In genomic region chr14:81236138-81236537, GRCh38 we compare ENCODE assay signal across 17 cellular contexts. TPM values are rescaled to one million over a fixed set of nuclear protein-coding genes. Genes with fewer than 3 reads are reported as not detected.
DNase-seq lines count a peak whose midpoint lies in the region; ATAC-seq lines count a peak whose summit lies in the region.
"Had no signal": no experiment of that assay in that cellular context is flagged by ENCODE, and none has a peak within 500 bp of the region (broad histone marks: within the 10 kb centered on the region; RNA-seq: fewer than 3 reads in every experiment).

No MANE protein-coding gene starts in this region.

- H3K9me3 Mint-ChIP-seq in stimulated activated naive CD8-positive, alpha-beta T cell treated with anti-CD3 and anti-CD28 coated beads, Interleukin-15, amount 100 ng/mL, for 72 hours: no peaks in the 10 kb centered on the region
- H3K9me3 Mint-ChIP-seq in stimulated activated memory B cell treated with anti-CD40 and anti-IgM and Interleukin-4, amounts not matched to agents 10 μg/mL and 1 μg/mL and 100 μg/mL, for 72 hours: no peaks in the 10 kb centered on the region
- H3K9me3 Mint-ChIP-seq: CD4-positive, alpha-beta T cell; CD8-positive, alpha-beta T cell had no signal

- H3K36me3 ChIP-seq in aorta (ENCODE audit: control insufficient read depth in 1 of 2, insufficient read depth in 2 of 2, low read length in 1 of 2): no peaks in the 10 kb centered on the region
- H3K36me3 ChIP-seq: BLaER1 treated with 17β-estradiol and CSF1 and Interleukin-3, amounts not matched to agents 10 nM and 100 nM had no signal

- H3K4me3 ChIP-seq in aorta (ENCODE audit: low read length in 2 of 2): no peak overlapping the region
- H3K4me3 ChIP-seq: BLaER1 treated with 17β-estradiol and CSF1 and Interleukin-3, amounts not matched to agents 10 nM and 100 nM; GM12878 had no signal

- peaks cover 10% of the 10 kb centered on the region for H3K4me1 Mint-ChIP-seq in stimulated activated naive CD8-positive, alpha-beta T cell treated with anti-CD3 and anti-CD28 coated beads, Interleukin-15, amount 100 ng/mL, for 72 hours
- peaks cover 11% of the 10 kb centered on the region for H3K4me1 Mint-ChIP-seq in stimulated activated memory B cell treated with anti-CD40 and anti-IgM and Interleukin-4, amounts not matched to agents 10 μg/mL and 1 μg/mL and 100 μg/mL, for 72 hours
- H3K4me1 Mint-ChIP-seq: B cell had no signal

- H3K27ac ChIP-seq in aorta (ENCODE audit: low read depth in 1 of 2, low read length in 2 of 2): no peak overlapping the region
- H3K27ac ChIP-seq: C4-2B had no signal

- no peaks in the 10 kb centered on the region for H3K9me3 ChIP-seq in aorta (ENCODE audit: control insufficient read depth, low read length)
- H3K9me3 ChIP-seq: Caco-2 had no signal

- H3K4me3 Mint-ChIP-seq in stimulated activated naive CD8-positive, alpha-beta T cell treated with anti-CD3 and anti-CD28 coated beads, Interleukin-15, amount 100 ng/mL, for 72 hours: no peak overlapping the region
- H3K4me3 Mint-ChIP-seq in stimulated activated memory B cell treated with anti-CD40 and anti-IgM and Interleukin-4, amounts not matched to agents 10 μg/mL and 1 μg/mL and 100 μg/mL, for 72 hours: no peak overlapping the region
- H3K4me3 Mint-ChIP-seq: B cell; CD4-positive, alpha-beta T cell; CD8-positive, alpha-beta T cell had no signal

- no peaks in the 10 kb centered on the region for H3K27me3 ChIP-seq in aorta (ENCODE audit: control insufficient read depth in 1 of 2, insufficient read depth in 2 of 2, low read length in 1 of 2)
- H3K27me3 ChIP-seq: BLaER1 treated with 17β-estradiol and CSF1 and Interleukin-3, amounts not matched to agents 10 nM and 100 nM had no signal

- H3K4me1 ChIP-seq in aorta (ENCODE audit: control insufficient read depth in 1 of 2, insufficient read depth in 2 of 2, low read length in 2 of 2): no peaks in the 10 kb centered on the region
- H3K4me1 ChIP-seq: Caco-2 had no signal

- intact Hi-C loops in aorta (cut with DNase I): no loop called here

- no peak overlapping the region for H3K27ac Mint-ChIP-seq in stimulated activated naive CD8-positive, alpha-beta T cell treated with anti-CD3 and anti-CD28 coated beads, Interleukin-15, amount 100 ng/mL, for 72 hours
- no peak overlapping the region for H3K27ac Mint-ChIP-seq in stimulated activated memory B cell treated with anti-CD40 and anti-IgM and Interleukin-4, amounts not matched to agents 10 μg/mL and 1 μg/mL and 100 μg/mL, for 72 hours
- H3K27ac Mint-ChIP-seq: B cell; CD4-positive, alpha-beta T cell; CD8-positive, alpha-beta T cell had no signal

- WGBS in aorta, 2 donors: 94 to 95% methylated on average over 17 to 20 of the region's 20 CpGs

- H3K27me3 Mint-ChIP-seq in stimulated activated naive CD8-positive, alpha-beta T cell treated with anti-CD3 and anti-CD28 coated beads, Interleukin-15, amount 100 ng/mL, for 72 hours: no peaks in the 10 kb centered on the region
- H3K27me3 Mint-ChIP-seq in stimulated activated memory B cell treated with anti-CD40 and anti-IgM and Interleukin-4, amounts not matched to agents 10 μg/mL and 1 μg/mL and 100 μg/mL, for 72 hours: peaks cover 8% of the 10 kb centered on the region
- H3K27me3 Mint-ChIP-seq: CD4-positive, alpha-beta T cell had no signal

- DNase-seq in stimulated activated naive CD8-positive, alpha-beta T cell treated with anti-CD3 and anti-CD28 coated beads, Interleukin-15, amount 100 ng/mL, for 72 hours: no peak
- no peak for DNase-seq in stimulated activated naive CD8-positive, alpha-beta T cell treated with anti-CD3 and anti-CD28 coated beads, Interleukin-15, Interleukin-2, amounts not matched to agents 100 U/mL and 50 U/mL, for 24 hours
- DNase-seq in aorta (no peak), GF-D8 (lab: John Stamatoyannopoulos, UW) (no peak)
- DNase-seq in stimulated activated CD8-positive, alpha-beta memory T cell treated with anti-CD3 and anti-CD28 coated beads, Interleukin-4, amount 100 ng/mL, for 48 hours: no peak
- DNase-seq: 8988T; AML-193; Caco-2; Calu3; CD4-positive, alpha-beta T cell; CD8-positive, alpha-beta T cell; DMS79 treated with DMSO at 0.1 percent for 48 hours had no signal

- ATAC-seq in stimulated activated naive CD8-positive, alpha-beta T cell treated with anti-CD3 and anti-CD28 coated beads, Interleukin-15, amount 100 ng/mL, for 72 hours: peak; percentile 59
- no peak for ATAC-seq in stimulated activated naive CD8-positive, alpha-beta T cell treated with anti-CD3 and anti-CD28 coated beads, Interleukin-15, Interleukin-2, amounts not matched to agents 100 U/mL and 50 U/mL, for 24 hours
- peak; percentile 46 for ATAC-seq in stimulated activated memory B cell treated with anti-CD40 and anti-IgM and Interleukin-4, amounts not matched to agents 10 μg/mL and 1 μg/mL and 100 μg/mL, for 72 hours
- peak; percentile 44 for ATAC-seq in aorta (ENCODE audit: low FRiP score)
- ATAC-seq: CD8-positive, alpha-beta T cell; GM12878 had no signal

- H3K36me3 Mint-ChIP-seq in stimulated activated memory B cell treated with anti-CD40 and anti-IgM and Interleukin-4, amounts not matched to agents 10 μg/mL and 1 μg/mL and 100 μg/mL, for 72 hours: no peaks in the 10 kb centered on the region
- H3K36me3 Mint-ChIP-seq: CD8-positive, alpha-beta T cell had no signal

RNA-seq across cellular contexts. Expression of gene GTF2A1, which starts 15.4 kb away (rescaled TPM):
- 10 to 100 TPM; 32.1 to 33.4 TPM for total RNA-seq in aorta
- 10 to 100 TPM in 1 of 2 donors, 1 to 10 TPM in 1; 8.5 to 10.7 TPM for polyA plus RNA-seq in aorta
